ENCODE assay signal across 1 cellular context in genomic region chr11:45771194-45771941, GRCh38.
TF ChIP-seq lines count a peak whose summit lies in the region.

No MANE protein-coding gene starts in this region.

TF ChIP-seq in HEK293, 187 proteins besides CTCF, POLR2A, EP300 and RAD21 (continued from another document):
- TF ChIP-seq, protein P1, sequence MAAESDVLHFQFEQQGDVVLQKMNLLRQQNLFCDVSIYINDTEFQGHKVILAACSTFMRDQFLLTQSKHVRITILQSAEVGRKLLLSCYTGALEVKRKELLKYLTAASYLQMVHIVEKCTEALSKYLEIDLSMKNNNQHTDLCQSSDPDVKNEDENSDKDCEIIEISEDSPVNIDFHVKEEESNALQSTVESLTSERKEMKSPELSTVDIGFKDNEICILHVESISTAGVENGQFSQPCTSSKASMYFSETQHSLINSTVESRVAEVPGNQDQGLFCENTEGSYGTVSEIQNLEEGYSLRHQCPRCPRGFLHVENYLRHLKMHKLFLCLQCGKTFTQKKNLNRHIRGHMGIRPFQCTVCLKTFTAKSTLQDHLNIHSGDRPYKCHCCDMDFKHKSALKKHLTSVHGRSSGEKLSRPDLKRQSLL (tag by site-specific recombination; IDR thresholded peaks at IDR 0.05), result no peak
- TF ChIP-seq ZNF174 (tag by site-specific recombination; IDR thresholded peaks at IDR 0.05) (no peak), ZNF274 (IDR thresholded peaks at IDR 0.05; ENCODE audit: low read length) (no peak), ZNF274 (tag by site-specific recombination; IDR thresholded peaks at IDR 0.05; ENCODE audit: borderline replicate concordance) (no peak), ZNF335 (tag by site-specific recombination; conservative IDR thresholded peaks at IDR 0.05) (peak; percentile 63), ZNF311 (tag by site-specific recombination; IDR thresholded peaks at IDR 0.05; ENCODE audit: borderline replicate concordance) (no peak), ZNF629 (tag by site-specific recombination; IDR thresholded peaks at IDR 0.05) (no peak)
